Comparison of ENCODE assay signal across 28 cellular contexts in the genomic region with DNA sequence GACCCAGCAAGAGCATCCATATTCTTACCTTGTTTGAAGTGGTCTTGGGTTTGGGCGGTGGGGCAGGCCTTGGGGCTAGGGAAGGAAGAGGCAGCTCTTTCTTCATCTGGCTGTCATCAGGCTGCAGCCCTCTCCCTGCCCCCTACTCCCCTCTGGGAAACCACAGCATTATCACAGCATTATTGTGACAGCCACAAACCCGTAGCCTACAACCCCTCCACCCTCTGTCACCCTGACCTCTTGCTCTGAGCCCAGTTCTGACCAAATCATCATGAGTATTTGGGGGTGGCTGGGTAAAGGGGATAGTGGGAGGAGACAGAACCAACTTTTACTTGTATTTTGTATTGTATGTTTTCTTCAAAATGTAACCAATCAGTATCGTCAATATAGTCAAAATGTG.
"Had no signal": no experiment of that assay in that cellular context is flagged by ENCODE, and none has a peak within 500 bp of the region (broad histone marks: within the 10 kb centered on the region; RNA-seq: fewer than 3 reads in every experiment).

No MANE protein-coding gene starts in this region.

- H3K4me1 ChIP-seq: ascending aorta, breast epithelium had no signal

- H3K9me3 Mint-ChIP-seq: activated CD4-positive, alpha-beta memory T cell treated with anti-CD3 and anti-CD28 coated beads for 36 hours; activated CD4-positive, alpha-beta T cell treated with anti-CD3 and anti-CD28 coated beads, Interleukin-2, amount 10 ng/mL, durations not matched to agents 24 days and 14 days; dendritic cell treated with granulocyte-macrophage colony-stimulating factor and Interleukin-4, amounts not matched to agents 40 ng/mL and 50 ng/mL, for 4 days had no signal

- H3K4me3 ChIP-seq: ascending aorta, breast epithelium, cardiac muscle cell, coronary artery, dorsolateral prefrontal cortex had no signal

- DNase-seq: activated CD4-positive, alpha-beta memory T cell treated with anti-CD3 and anti-CD28 coated beads for 36 hours; activated CD4-positive, alpha-beta T cell treated with anti-CD3 and anti-CD28 coated beads for 36 hours; activated CD4-positive, alpha-beta T cell treated with anti-CD3 and anti-CD28 coated beads, Interleukin-2, amount 10 ng/mL, durations not matched to agents 24 days and 14 days; activated CD4-positive, CD25-positive, alpha-beta regulatory T cell; activated CD4-positive, CD25-positive, alpha-beta regulatory T cell treated with anti-CD3 and anti-CD28 coated beads, Interleukin-2, amount 50 U/mL, for 72 hours; activated CD8-positive, alpha-beta memory T cell treated with anti-CD3 and anti-CD28 coated beads, Interleukin-2, amount 10 ng/mL, durations not matched to agents 7 days and 5 days; activated CD8-positive, alpha-beta memory T cell treated with anti-CD3 and anti-CD28 coated beads, Interleukin-2, amount 50 U/mL, for 4 hours; activated CD8-positive, alpha-beta T cell treated with anti-CD3 and anti-CD28 coated beads, Interleukin-2, amount 10 ng/mL, durations not matched to agents 7 days and 5 days; activated gamma-delta T cell; activated naive CD4-positive, alpha-beta T cell treated with anti-CD3 and anti-CD28 coated beads, Interleukin-2, amount 50 U/mL, for 16 hours; activated naive CD4-positive, alpha-beta T cell treated with Interleukin-2 at 50 U/mL for 16 hours; activated T-cell treated with anti-CD3 and anti-CD28 coated beads, Interleukin-2, amount 50 U/mL, for 1 hour; activated T-cell treated with anti-CD3 and anti-CD28 coated beads, Interleukin-2, amount 50 U/mL, for 48 hours; central memory CD4-positive, alpha-beta T cell; cerebellar nuclear complex; dorsolateral prefrontal cortex; effector memory CD4-positive, alpha-beta T cell; endodermal cell; foreskin fibroblast; T-helper 2 cell had no signal

- H3K27ac Mint-ChIP-seq: activated CD4-positive, alpha-beta memory T cell treated with anti-CD3 and anti-CD28 coated beads for 36 hours; activated CD4-positive, alpha-beta T cell treated with anti-CD3 and anti-CD28 coated beads for 36 hours; activated CD4-positive, alpha-beta T cell treated with anti-CD3 and anti-CD28 coated beads, Interleukin-2, amount 10 ng/mL, durations not matched to agents 24 days and 14 days; activated CD8-positive, alpha-beta memory T cell treated with anti-CD3 and anti-CD28 coated beads, Interleukin-2, amount 10 ng/mL, durations not matched to agents 7 days and 5 days; activated CD8-positive, alpha-beta T cell treated with anti-CD3 and anti-CD28 coated beads, Interleukin-2, amount 10 ng/mL, durations not matched to agents 7 days and 5 days; activated naive CD8-positive, alpha-beta T cell; brain; dendritic cell treated with granulocyte-macrophage colony-stimulating factor and Interleukin-4, amounts not matched to agents 40 ng/mL and 50 ng/mL, for 4 days; endodermal cell had no signal

- H3K27me3 Mint-ChIP-seq: activated CD4-positive, alpha-beta memory T cell treated with anti-CD3 and anti-CD28 coated beads for 36 hours; activated CD4-positive, alpha-beta T cell treated with anti-CD3 and anti-CD28 coated beads for 36 hours; activated CD4-positive, alpha-beta T cell treated with anti-CD3 and anti-CD28 coated beads, Interleukin-2, amount 10 ng/mL, durations not matched to agents 24 days and 14 days; activated CD8-positive, alpha-beta memory T cell treated with anti-CD3 and anti-CD28 coated beads, Interleukin-2, amount 10 ng/mL, durations not matched to agents 7 days and 5 days; activated naive CD8-positive, alpha-beta T cell; brain; dendritic cell treated with granulocyte-macrophage colony-stimulating factor and Interleukin-4, amounts not matched to agents 40 ng/mL and 50 ng/mL, for 4 days had no signal

- H3K27me3 ChIP-seq: ascending aorta, breast epithelium, cardiac muscle cell, dorsolateral prefrontal cortex had no signal

- ATAC-seq: activated CD4-positive, alpha-beta T cell treated with anti-CD3 and anti-CD28 coated beads for 36 hours; activated CD8-positive, alpha-beta memory T cell treated with anti-CD3 and anti-CD28 coated beads, Interleukin-2, amount 10 ng/mL, durations not matched to agents 7 days and 5 days; activated CD8-positive, alpha-beta T cell treated with anti-CD3 and anti-CD28 coated beads, Interleukin-2, amount 10 ng/mL, durations not matched to agents 7 days and 5 days; esophagus mucosa had no signal

- H3K36me3 Mint-ChIP-seq: activated CD4-positive, alpha-beta memory T cell treated with anti-CD3 and anti-CD28 coated beads for 36 hours; activated CD8-positive, alpha-beta memory T cell treated with anti-CD3 and anti-CD28 coated beads, Interleukin-2, amount 10 ng/mL, durations not matched to agents 7 days and 5 days; activated naive CD8-positive, alpha-beta T cell; brain had no signal

- H3K36me3 ChIP-seq: ascending aorta, breast epithelium, cardiac muscle cell had no signal

- H3K4me1 Mint-ChIP-seq: activated CD4-positive, alpha-beta T cell treated with anti-CD3 and anti-CD28 coated beads for 36 hours; brain had no signal

- H3K9me3 ChIP-seq: ascending aorta, breast epithelium had no signal

- H3K4me3 Mint-ChIP-seq: activated CD4-positive, alpha-beta memory T cell treated with anti-CD3 and anti-CD28 coated beads for 36 hours; activated CD4-positive, alpha-beta T cell treated with anti-CD3 and anti-CD28 coated beads for 36 hours; activated CD4-positive, alpha-beta T cell treated with anti-CD3 and anti-CD28 coated beads, Interleukin-2, amount 10 ng/mL, durations not matched to agents 24 days and 14 days; activated CD8-positive, alpha-beta memory T cell treated with anti-CD3 and anti-CD28 coated beads, Interleukin-2, amount 10 ng/mL, durations not matched to agents 7 days and 5 days; activated CD8-positive, alpha-beta T cell treated with anti-CD3 and anti-CD28 coated beads, Interleukin-2, amount 10 ng/mL, durations not matched to agents 7 days and 5 days; activated naive CD8-positive, alpha-beta T cell; brain; dendritic cell treated with granulocyte-macrophage colony-stimulating factor and Interleukin-4, amounts not matched to agents 40 ng/mL and 50 ng/mL, for 4 days; endodermal cell had no signal

- H3K27ac ChIP-seq: ascending aorta, breast epithelium, cardiac muscle cell, coronary artery, dorsolateral prefrontal cortex had no signal
